9 cellular contexts compared by ENCODE assay signal in the genomic region with DNA sequence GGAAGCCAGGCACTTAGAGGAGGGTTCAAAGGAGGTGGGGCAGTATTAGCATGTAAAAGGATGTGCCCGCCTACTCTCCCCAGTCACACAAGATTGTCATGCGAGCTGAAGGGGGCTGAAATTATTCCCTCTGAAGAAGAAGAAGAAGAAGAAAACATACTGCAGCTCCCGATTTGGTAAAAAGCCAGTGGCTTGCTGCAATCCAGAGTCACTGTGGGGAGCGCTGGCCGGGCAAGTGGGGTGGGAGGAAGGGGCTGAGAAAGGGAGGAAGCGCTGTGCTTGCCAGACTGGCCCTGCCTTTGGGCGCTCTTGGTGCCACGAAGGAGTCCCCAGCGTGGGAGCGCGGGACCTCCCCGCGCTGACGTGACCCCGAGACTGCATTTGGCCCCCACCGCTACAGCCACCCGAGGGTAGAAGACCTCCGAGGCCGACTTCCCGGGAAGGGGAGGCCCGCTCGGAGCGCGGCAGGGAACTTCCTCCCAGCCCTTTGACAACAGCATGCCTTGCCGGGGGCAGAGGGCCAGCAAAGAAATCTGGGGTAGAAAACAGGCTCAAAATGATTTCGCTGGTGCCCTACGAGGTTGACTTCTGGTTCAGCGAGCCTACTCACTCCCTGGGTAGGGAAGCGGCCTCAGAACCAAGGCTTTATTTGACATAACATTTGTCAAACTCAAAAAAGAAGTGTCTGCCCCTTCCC.
A peak's percentile ranks its signal among the peaks of the same experiment; 100 is the strongest.
DNase-seq lines count a peak whose midpoint lies in the region; ATAC-seq and TF ChIP-seq lines count a peak whose summit lies in the region.
"Had no signal": no experiment of that assay in that cellular context is flagged by ENCODE, and none has a peak within 500 bp of the region (broad histone marks: within the 10 kb centered on the region; RNA-seq: fewer than 3 reads in every experiment).

No MANE protein-coding gene starts in this region.

- ATAC-seq in naive thymus-derived CD4-positive, alpha-beta T cell = peak; percentile 40
- no peak for ATAC-seq in GM21529 (IDR thresholded peaks at IDR 0.05; ENCODE audit: unreplicated experiment)
- no peak for ATAC-seq in HG03571 (IDR thresholded peaks at IDR 0.05; ENCODE audit: unreplicated experiment)
- no peak for ATAC-seq in activated CD4-positive, CD25-positive, alpha-beta regulatory T cell treated with anti-CD3 and anti-CD28 coated beads, Interleukin-2, amount 50 U/mL, for 24 hours

- no peaks in the 10 kb centered on the region for H3K9me3 Mint-ChIP-seq in endodermal cell
- H3K9me3 Mint-ChIP-seq in naive thymus-derived CD4-positive, alpha-beta T cell = peaks cover 0 to 21% (median 4%) of the 10 kb centered on the region in 11 donors

- CTCF ChIA-PET in naive thymus-derived CD4-positive, alpha-beta T cell (lab: Charles Lee) = no interaction called here

- POLR2A ChIA-PET in naive thymus-derived CD4-positive, alpha-beta T cell (lab: Charles Lee) = interaction anchor here (0.5 to 0.9 kb wide), 3 partner anchors 27 to 1473 kb away, joined by 3 to 6 read pairs (median 4); no protein-coding TSS in a partner anchor

- intact Hi-C loops in naive thymus-derived CD4-positive, alpha-beta T cell (cut with micrococcal nuclease) = loop anchor here in 1 of 2 donors (10.0 kb wide), 2 partner anchors 156 to 944 kb away; partner anchors contain the start of gene CREBZF

- H3K9ac ChIP-seq in NT2/D1 (ENCODE audit: insufficient read length, low read depth) (peak overlapping the region; percentile 43), endodermal cell (ENCODE audit: extremely low read depth, low read length, poor library complexity, severe bottlenecking) (peak overlapping the region; percentile 23)

- H3K36me3 Mint-ChIP-seq in endodermal cell (ENCODE audit: low read depth) = no peaks in the 10 kb centered on the region
- peaks cover 0 to 4% (median 0%) of the 10 kb centered on the region in 5 donors for H3K36me3 Mint-ChIP-seq in naive thymus-derived CD4-positive, alpha-beta T cell

- DNase-seq in DMS53 (lab: John Stamatoyannopoulos, UW) (peak; percentile 77), NT2/D1 (ENCODE audit: low read depth, low spot score) (peak; percentile 25), endodermal cell (peak; percentile 85), NCI-H1436 treated with DMSO at 0.1 percent for 48 hours (lab: John Stamatoyannopoulos, UW) (no peak)
- peak in 8 of 9 donors; percentile 1 to 23 (median 14) for DNase-seq in naive thymus-derived CD4-positive, alpha-beta T cell

- TF ChIP-seq CTCF in endodermal cell (conservative IDR thresholded peaks at IDR 0.05) = no peak

- H3K4me1 ChIP-seq in NT2/D1 (ENCODE audit: insufficient read depth, insufficient read length) = no peaks in the 10 kb centered on the region
- H3K4me1 ChIP-seq in endodermal cell (ENCODE audit: control insufficient read depth, insufficient read depth, low read length) = no peaks in the 10 kb centered on the region
- H3K4me1 ChIP-seq in naive thymus-derived CD4-positive, alpha-beta T cell (ENCODE audit: control insufficient read depth in 2 of 2, insufficient read depth in 2 of 2, low read length in 2 of 2) = no peaks in the 10 kb centered on the region

- H3K4me1 Mint-ChIP-seq in endodermal cell = peaks cover 9% of the 10 kb centered on the region
- peaks cover 0 to 21% (median 13%) of the 10 kb centered on the region in 7 donors for H3K4me1 Mint-ChIP-seq in naive thymus-derived CD4-positive, alpha-beta T cell
- H3K4me1 Mint-ChIP-seq: central memory CD8-positive, alpha-beta T cell had no signal

- H3K27ac ChIP-seq in endodermal cell (ENCODE audit: low read depth, low read length) = no peak overlapping the region
- no peak overlapping the region for H3K27ac ChIP-seq in naive thymus-derived CD4-positive, alpha-beta T cell (ENCODE audit: low read depth, low read length)

- 0 to 1% methylated on average over 14 to 29 of the region's 29 CpGs for WGBS in endodermal cell (ENCODE audit: insufficient coverage in 1 of 2, insufficient read length in 1 of 2), 2 experiments

- H3K4me3 ChIP-seq in NT2/D1 (ENCODE audit: insufficient read length, low read depth) (peak overlapping the region; percentile 57), endodermal cell (ENCODE audit: low read length) (peak overlapping the region; percentile 84)
- H3K4me3 ChIP-seq in naive thymus-derived CD4-positive, alpha-beta T cell (ENCODE audit: low read length) = no peak overlapping the region

- H3K4me3 Mint-ChIP-seq in endodermal cell = peak overlapping the region; percentile 65
- H3K4me3 Mint-ChIP-seq in naive thymus-derived CD4-positive, alpha-beta T cell = peak overlapping the region; percentile 63 to 89 (median 80)
- H3K4me3 Mint-ChIP-seq: central memory CD8-positive, alpha-beta T cell had no signal

- no peak overlapping the region for H3K27ac Mint-ChIP-seq in endodermal cell
- peak overlapping the region in 8 of 9 donors; percentile 52 to 92 (median 75) for H3K27ac Mint-ChIP-seq in naive thymus-derived CD4-positive, alpha-beta T cell

- peaks cover 12% of the 10 kb centered on the region for H3K27me3 Mint-ChIP-seq in endodermal cell (ENCODE audit: insufficient read depth)
- peaks cover 4 to 24% (median 11%) of the 10 kb centered on the region in 5 donors for H3K27me3 Mint-ChIP-seq in naive thymus-derived CD4-positive, alpha-beta T cell
- H3K27me3 Mint-ChIP-seq: central memory CD8-positive, alpha-beta T cell had no signal

- H3K9me3 ChIP-seq in NT2/D1 (ENCODE audit: insufficient read depth, low read length) (no peaks in the 10 kb centered on the region), endodermal cell (ENCODE audit: control insufficient read depth, low read length) (no peaks in the 10 kb centered on the region)
- H3K9me3 ChIP-seq in naive thymus-derived CD4-positive, alpha-beta T cell (ENCODE audit: control insufficient read depth in 2 of 3, low read length in 3 of 3) = no peaks in the 10 kb centered on the region

- H3K36me3 ChIP-seq in NT2/D1 (ENCODE audit: insufficient read depth, insufficient read length, low read length) (no peaks in the 10 kb centered on the region), endodermal cell (ENCODE audit: control insufficient read depth, insufficient read depth, low read length) (no peaks in the 10 kb centered on the region)
- no peaks in the 10 kb centered on the region for H3K36me3 ChIP-seq in naive thymus-derived CD4-positive, alpha-beta T cell (ENCODE audit: control insufficient read depth in 2 of 3, insufficient read depth in 3 of 3, low read length in 3 of 3)

- no peaks in the 10 kb centered on the region for H3K27me3 ChIP-seq in NT2/D1 (ENCODE audit: insufficient read depth, insufficient read length)
- H3K27me3 ChIP-seq in endodermal cell (ENCODE audit: control insufficient read depth, insufficient read depth, low read length, poor library complexity, severe bottlenecking) = no peaks in the 10 kb centered on the region
- H3K27me3 ChIP-seq in naive thymus-derived CD4-positive, alpha-beta T cell (ENCODE audit: control insufficient read depth in 2 of 2, insufficient read depth in 2 of 2, low read length in 2 of 2) = no peaks in the 10 kb centered on the region
